12 cellular contexts compared by ENCODE assay signal in genomic region chr3:126100688-126101301, GRCh38.
A peak's percentile ranks its signal among the peaks of the same experiment; 100 is the strongest.
DNase-seq lines count a peak whose midpoint lies in the region; ATAC-seq and TF ChIP-seq lines count a peak whose summit lies in the region.
"Had no signal": no experiment of that assay in that cellular context is flagged by ENCODE, and none has a peak within 500 bp of the region (broad histone marks: within the 10 kb centered on the region; RNA-seq: fewer than 3 reads in every experiment).

No MANE protein-coding gene starts in this region.

- DNase-seq in AG04449 (ENCODE audit: low read depth, low spot score) (peak; percentile 51), GOT3 (lab: John Stamatoyannopoulos, UW) (peak; percentile 64), amniotic epithelial cell (ENCODE audit: low read depth) (peak; percentile 77), iris pigment epithelial cell (ENCODE audit: low read depth) (peak; percentile 85), NCI-H510A treated with DMSO at 0.1 percent for 48 hours (lab: John Stamatoyannopoulos, UW) (no peak), SHP77 treated with DMSO at 0.1 percent for 48 hours (lab: John Stamatoyannopoulos, UW) (no peak)
- DNase-seq: activated effector memory CD4-positive, alpha-beta T cell treated with anti-CD3 and anti-CD28 coated beads, Interleukin-2, amount 50 U/mL, for 16 hours; left colon; NCI-H774 had no signal

- no peak for TF ChIP-seq CTCF in AG04449 (IDR thresholded peaks at IDR 0.05; ENCODE audit: insufficient read depth, low read length, missing control alignments)

- CTCF ChIA-PET in AG04449 (lab: Yijun Ruan, JAX), result interaction anchor here (1.0 to 3.6 kb wide), 2 partner anchors 19 to 33 kb away, joined by 3 to 16 read pairs; no protein-coding TSS in a partner anchor

- POLR2A ChIA-PET in AG04449 (lab: Yijun Ruan, JAX), result no interaction called here

- ATAC-seq in HG02610 (IDR thresholded peaks at IDR 0.05; ENCODE audit: unreplicated experiment) (no peak), HG03521 (IDR thresholded peaks at IDR 0.05; ENCODE audit: unreplicated experiment) (no peak)
- ATAC-seq: HepG2, left colon had no signal

- H3K4me3 ChIP-seq in AG04449 (ENCODE audit: low read depth, low read length), result no peak overlapping the region

Comparison
In these comparisons a context has a peak if more than half of its experiments do, and no peak if none do; other contexts are left out.
1. DNase-seq: peak in AG04449 (single experiment), GOT3 (single experiment), amniotic epithelial cell (single experiment) and iris pigment epithelial cell (single experiment); none in NCI-H510A treated with DMSO at 0.1 percent for 48 hours (single experiment) and SHP77 treated with DMSO at 0.1 percent for 48 hours (single experiment).